Comparison of ENCODE assay signal across 15 cellular contexts in the genomic region with DNA sequence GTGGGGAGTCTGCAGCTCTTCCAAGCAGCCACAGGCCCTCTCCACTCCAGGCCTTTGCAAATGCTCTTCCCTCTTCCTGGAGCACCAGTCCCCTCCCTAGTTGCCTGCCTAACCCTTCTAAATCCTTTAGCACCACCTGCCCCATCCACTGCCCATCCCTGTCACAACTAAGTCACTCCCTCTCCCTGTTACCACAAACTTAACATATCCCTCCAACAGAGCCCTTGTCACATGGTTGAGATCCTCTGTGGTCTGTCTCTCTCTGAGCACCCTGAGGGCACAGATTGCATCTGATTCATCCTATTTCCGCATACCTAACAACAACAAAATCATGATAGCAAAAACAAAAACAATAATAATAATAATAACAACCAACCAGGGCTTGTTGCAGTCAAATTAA. TPM values are rescaled to one million over a fixed set of nuclear protein-coding genes. Genes with fewer than 3 reads are reported as not detected.
"Had no signal": no experiment of that assay in that cellular context is flagged by ENCODE, and none has a peak within 500 bp of the region (broad histone marks: within the 10 kb centered on the region; RNA-seq: fewer than 3 reads in every experiment).

No MANE protein-coding gene starts in this region.

- H3K9me3 ChIP-seq: testis had no signal

- DNase-seq: activated gamma-delta T cell; activated T-cell treated with anti-CD3 and anti-CD28 coated beads, Interleukin-2, amount 50 U/mL, for 24 hours; brain microvascular endothelial cell; hippocampal formation; kidney glomerular epithelial cell; pancreas; stimulated activated CD4-positive, alpha-beta T cell treated with anti-CD3 and anti-CD28 coated beads, Interleukin-4, amount 100 ng/mL, for 1 hour; stimulated activated CD8-positive, alpha-beta memory T cell treated with anti-CD3 and anti-CD28 coated beads, Interleukin-4, amount 100 ng/mL, for 48 hours; T-helper 2 cell; testis had no signal

- H3K4me3 Mint-ChIP-seq: activated naive CD8-positive, alpha-beta T cell; activated T-cell treated with anti-CD3 and anti-CD28 coated beads, Interleukin-2, amount 50 U/mL, for 24 hours; stimulated activated naive CD8-positive, alpha-beta T cell treated with anti-CD3 and anti-CD28 coated beads, Interleukin-15, Interleukin-2, amounts not matched to agents 100 ng/mL and 50 ng/mL, for 24 hours had no signal

- H3K27ac ChIP-seq: brain microvascular endothelial cell, pancreas, testis had no signal

- ATAC-seq: pancreas had no signal

- H3K9me3 Mint-ChIP-seq: stimulated activated naive CD8-positive, alpha-beta T cell treated with anti-CD3 and anti-CD28 coated beads, Interleukin-15, Interleukin-2, amounts not matched to agents 100 ng/mL and 50 ng/mL, for 24 hours had no signal

- H3K27me3 Mint-ChIP-seq: activated T-cell treated with anti-CD3 and anti-CD28 coated beads, Interleukin-2, amount 50 U/mL, for 24 hours had no signal

- H3K4me1 ChIP-seq: pancreas, testis had no signal

- H3K4me3 ChIP-seq: pancreas, testis had no signal

- H3K36me3 ChIP-seq: brain microvascular endothelial cell, pancreas had no signal

- H3K27ac Mint-ChIP-seq: activated naive CD8-positive, alpha-beta T cell; activated T-cell treated with anti-CD3 and anti-CD28 coated beads, Interleukin-2, amount 50 U/mL, for 24 hours; stimulated activated naive CD8-positive, alpha-beta T cell treated with anti-CD3 and anti-CD28 coated beads, Interleukin-15, Interleukin-2, amounts not matched to agents 100 ng/mL and 50 ng/mL, for 24 hours had no signal

- H3K27me3 ChIP-seq: brain microvascular endothelial cell, pancreas, testis had no signal

RNA-seq across cellular contexts. Expression of a gene that starts 11.0 kb away (rescaled TPM):
- total RNA-seq: endothelial cell of umbilical vein, fibroblast of lung had no signal
- polyA plus RNA-seq: endothelial cell of umbilical vein had no signal

RNA-seq across cellular contexts. Expression of a gene that starts 49.6 kb away (rescaled TPM):
- total RNA-seq: fibroblast of lung had no signal
- polyA plus RNA-seq: neural cell had no signal
